In the genomic region with DNA sequence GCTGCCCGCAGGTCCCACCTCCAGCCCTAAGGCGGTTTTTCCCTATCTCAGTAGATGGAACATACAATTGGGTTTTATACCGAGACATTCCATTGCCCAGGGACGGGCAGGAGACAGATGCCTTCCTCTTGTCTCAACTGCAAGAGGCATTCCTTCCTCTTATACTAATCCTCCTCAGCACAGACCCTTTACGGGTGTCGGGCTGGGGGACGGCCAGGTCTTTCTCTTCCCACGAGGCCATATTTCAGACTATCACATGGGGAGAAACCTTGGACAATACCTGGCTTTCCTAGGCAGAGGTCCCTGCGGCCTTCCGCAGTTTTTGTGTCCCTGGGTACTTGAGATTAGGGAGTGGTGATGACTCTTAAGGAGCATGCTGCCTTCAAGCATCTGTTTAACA, we compare ENCODE assay signal across 2 cellular contexts. TPM values are rescaled to one million over a fixed set of nuclear protein-coding genes. Genes with fewer than 3 reads are reported as not detected.
"Had no signal": no experiment of that assay in that cellular context is flagged by ENCODE, and none has a peak within 500 bp of the region (broad histone marks: within the 10 kb centered on the region; RNA-seq: fewer than 3 reads in every experiment).

No MANE protein-coding gene starts in this region.

RNA-seq across cellular contexts. Expression of gene CILP, which starts 15.6 kb away (rescaled TPM):
- total RNA-seq: H1, H7 had no signal
